In the genomic region with DNA sequence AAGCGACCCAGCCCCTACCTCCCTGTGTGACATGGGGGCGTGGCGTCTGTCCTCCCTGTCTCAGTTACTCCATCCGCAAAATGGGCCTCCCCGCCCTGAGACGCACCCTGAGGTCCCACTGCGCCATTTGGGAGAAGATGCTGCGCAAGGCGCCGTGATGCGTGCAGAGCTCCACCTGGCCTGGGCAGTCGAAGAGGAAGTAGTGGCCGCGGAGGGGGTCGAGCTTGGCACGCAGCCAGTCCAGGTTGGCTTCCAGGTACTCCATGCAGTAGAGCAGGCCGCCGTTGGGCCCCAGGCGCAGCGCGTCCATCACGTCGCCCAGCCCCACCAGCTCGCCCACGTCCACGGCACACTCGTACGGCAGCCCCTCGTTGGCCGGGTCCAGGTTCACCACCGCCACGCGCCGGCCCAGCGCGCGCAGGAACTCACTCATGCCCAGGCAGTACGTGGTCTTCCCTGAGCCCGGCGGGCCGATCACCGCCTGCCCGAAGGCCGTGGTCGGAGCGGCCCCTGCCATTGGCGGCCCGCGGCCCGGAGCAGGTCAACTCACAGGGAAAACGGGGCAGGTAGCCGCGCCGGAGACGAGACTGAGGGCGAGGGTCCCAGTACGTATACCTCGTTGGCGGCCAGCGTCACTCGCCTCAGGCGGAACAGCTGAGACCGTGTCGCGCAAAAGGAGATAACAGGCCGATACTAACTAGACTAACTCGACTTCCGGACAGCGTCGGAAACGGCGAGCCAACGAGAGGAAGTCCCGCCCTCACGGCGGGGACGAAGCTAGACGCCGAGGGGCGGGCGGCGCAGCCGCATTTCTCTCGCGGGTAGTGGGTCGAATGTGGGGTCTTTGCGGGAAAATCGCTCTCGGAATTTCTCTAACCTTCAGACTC, we compare ENCODE assay signal across 1 cellular context.
TF ChIP-seq lines count a peak whose summit lies in the region.

GPN2 (minus strand) TSS at position 704 of the 887 bp plus-strand sequence; CDS start at position 517, 187 bp downstream.

TF ChIP-seq in K562, 482 proteins besides CTCF, POLR2A, EP300 and RAD21 (continued from another document and continues in another):
- TF ChIP-seq CHD7 (IDR thresholded peaks at IDR 0.05; ENCODE audit: low read depth, low read length) (no peak), LCOR (CRISPR knock-in tag; IDR thresholded peaks at IDR 0.05) (peak; percentile 65), CTCFL (IDR thresholded peaks at IDR 0.05; ENCODE audit: borderline replicate concordance, insufficient read depth, low read depth, low read length, poor library complexity, severe bottlenecking) (no peak), JUN (IDR thresholded peaks at IDR 0.05; ENCODE audit: borderline replicate concordance, low read depth, low read length) (no peak), JUN (CRISPR knock-in tag; IDR thresholded peaks at IDR 0.05; ENCODE audit: borderline replicate concordance) (peak; percentile 91), SMARCA4 (IDR thresholded peaks at IDR 0.05) (peak; percentile 20; the same call in 1 of the 2 replicates), EWSR1 (IDR thresholded peaks at IDR 0.05; ENCODE audit: borderline replicate concordance, low read depth, partially characterized antibody) (no peak), CHD2 (IDR thresholded peaks at IDR 0.05; ENCODE audit: low read depth, low read length) (no peak; the same call in 1 of the 2 replicates), LARP7 (IDR thresholded peaks at IDR 0.05) (no peak), XRCC4 (IDR thresholded peaks at IDR 0.05; ENCODE audit: extremely low read depth, insufficient read depth, insufficient read length) (no peak), E2F3 (CRISPR knock-in tag; IDR thresholded peaks at IDR 0.05) (no peak; the same call in 1 of the 2 replicates), ZNF134 (CRISPR knock-in tag; conservative IDR thresholded peaks at IDR 0.05) (no peak), RNF2 (IDR thresholded peaks at IDR 0.05) (peak; percentile 24; the same call in 1 of the 2 replicates), ZFP36 (IDR thresholded peaks at IDR 0.05; ENCODE audit: low read depth, low read length, partially characterized antibody) (no peak), CHD4 (IDR thresholded peaks at IDR 0.05; ENCODE audit: insufficient read depth, insufficient replicate concordance, low read depth, low read length, poor library complexity, severe bottlenecking) (peak; percentile 73), MTA3 (IDR thresholded peaks at IDR 0.05; ENCODE audit: borderline replicate concordance) (peak; percentile 85), PHB2 (IDR thresholded peaks at IDR 0.05; ENCODE audit: low read depth) (no peak), STAT5B (CRISPR knock-in tag; IDR thresholded peaks at IDR 0.05) (no peak), MECOM (CRISPR knock-in tag; IDR thresholded peaks at IDR 0.05) (no peak), PPARD (CRISPR knock-in tag; IDR thresholded peaks at IDR 0.05) (no peak), NR3C1 (CRISPR knock-in tag; IDR thresholded peaks at IDR 0.05) (peak; percentile 93; the same call in 1 of the 2 replicates), TCF15 (CRISPR knock-in tag; IDR thresholded peaks at IDR 0.05) (no peak), FOXA3 (CRISPR knock-in tag; conservative IDR thresholded peaks at IDR 0.05 in 1 of 2, IDR thresholded peaks at IDR 0.05 in 1 of 2) (peak in 1 of 2 experiments; percentile 77; a peak in 1 of 4 replicates), ZNF507 (tag; conservative IDR thresholded peaks at IDR 0.05) (no peak), ZNF143 (CRISPR knock-in tag; IDR thresholded peaks at IDR 0.05) (0 out of 2 replicates have a peak, but pooled peaks have one; percentile 51), ZFP1 (CRISPR knock-in tag; IDR thresholded peaks at IDR 0.05) (no peak)
- TF ChIP-seq, protein P1, sequence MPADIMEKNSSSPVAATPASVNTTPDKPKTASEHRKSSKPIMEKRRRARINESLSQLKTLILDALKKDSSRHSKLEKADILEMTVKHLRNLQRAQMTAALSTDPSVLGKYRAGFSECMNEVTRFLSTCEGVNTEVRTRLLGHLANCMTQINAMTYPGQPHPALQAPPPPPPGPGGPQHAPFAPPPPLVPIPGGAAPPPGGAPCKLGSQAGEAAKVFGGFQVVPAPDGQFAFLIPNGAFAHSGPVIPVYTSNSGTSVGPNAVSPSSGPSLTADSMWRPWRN (IDR thresholded peaks at IDR 0.05; ENCODE audit: low read depth): no peak
- TF ChIP-seq, protein P2, sequence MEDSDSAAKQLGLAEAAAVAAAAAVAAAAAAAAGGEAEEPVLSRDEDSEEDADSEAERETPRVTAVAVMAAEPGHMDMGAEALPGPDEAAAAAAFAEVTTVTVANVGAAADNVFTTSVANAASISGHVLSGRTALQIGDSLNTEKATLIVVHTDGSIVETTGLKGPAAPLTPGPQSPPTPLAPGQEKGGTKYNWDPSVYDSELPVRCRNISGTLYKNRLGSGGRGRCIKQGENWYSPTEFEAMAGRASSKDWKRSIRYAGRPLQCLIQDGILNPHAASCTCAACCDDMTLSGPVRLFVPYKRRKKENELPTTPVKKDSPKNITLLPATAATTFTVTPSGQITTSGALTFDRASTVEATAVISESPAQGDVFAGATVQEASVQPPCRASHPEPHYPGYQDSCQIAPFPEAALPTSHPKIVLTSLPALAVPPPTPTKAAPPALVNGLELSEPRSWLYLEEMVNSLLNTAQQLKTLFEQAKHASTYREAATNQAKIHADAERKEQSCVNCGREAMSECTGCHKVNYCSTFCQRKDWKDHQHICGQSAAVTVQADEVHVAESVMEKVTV (CRISPR knock-in tag; IDR thresholded peaks at IDR 0.05): no peak
- TF ChIP-seq, protein P3, sequence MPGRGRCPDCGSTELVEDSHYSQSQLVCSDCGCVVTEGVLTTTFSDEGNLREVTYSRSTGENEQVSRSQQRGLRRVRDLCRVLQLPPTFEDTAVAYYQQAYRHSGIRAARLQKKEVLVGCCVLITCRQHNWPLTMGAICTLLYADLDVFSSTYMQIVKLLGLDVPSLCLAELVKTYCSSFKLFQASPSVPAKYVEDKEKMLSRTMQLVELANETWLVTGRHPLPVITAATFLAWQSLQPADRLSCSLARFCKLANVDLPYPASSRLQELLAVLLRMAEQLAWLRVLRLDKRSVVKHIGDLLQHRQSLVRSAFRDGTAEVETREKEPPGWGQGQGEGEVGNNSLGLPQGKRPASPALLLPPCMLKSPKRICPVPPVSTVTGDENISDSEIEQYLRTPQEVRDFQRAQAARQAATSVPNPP (IDR thresholded peaks at IDR 0.05; ENCODE audit: borderline replicate concordance, insufficient read depth, insufficient read length): no peak
- TF ChIP-seq, protein P4, sequence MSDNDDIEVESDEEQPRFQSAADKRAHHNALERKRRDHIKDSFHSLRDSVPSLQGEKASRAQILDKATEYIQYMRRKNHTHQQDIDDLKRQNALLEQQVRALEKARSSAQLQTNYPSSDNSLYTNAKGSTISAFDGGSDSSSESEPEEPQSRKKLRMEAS (CRISPR knock-in tag; IDR thresholded peaks at IDR 0.05): peak; percentile 88
- TF ChIP-seq, protein P5, sequence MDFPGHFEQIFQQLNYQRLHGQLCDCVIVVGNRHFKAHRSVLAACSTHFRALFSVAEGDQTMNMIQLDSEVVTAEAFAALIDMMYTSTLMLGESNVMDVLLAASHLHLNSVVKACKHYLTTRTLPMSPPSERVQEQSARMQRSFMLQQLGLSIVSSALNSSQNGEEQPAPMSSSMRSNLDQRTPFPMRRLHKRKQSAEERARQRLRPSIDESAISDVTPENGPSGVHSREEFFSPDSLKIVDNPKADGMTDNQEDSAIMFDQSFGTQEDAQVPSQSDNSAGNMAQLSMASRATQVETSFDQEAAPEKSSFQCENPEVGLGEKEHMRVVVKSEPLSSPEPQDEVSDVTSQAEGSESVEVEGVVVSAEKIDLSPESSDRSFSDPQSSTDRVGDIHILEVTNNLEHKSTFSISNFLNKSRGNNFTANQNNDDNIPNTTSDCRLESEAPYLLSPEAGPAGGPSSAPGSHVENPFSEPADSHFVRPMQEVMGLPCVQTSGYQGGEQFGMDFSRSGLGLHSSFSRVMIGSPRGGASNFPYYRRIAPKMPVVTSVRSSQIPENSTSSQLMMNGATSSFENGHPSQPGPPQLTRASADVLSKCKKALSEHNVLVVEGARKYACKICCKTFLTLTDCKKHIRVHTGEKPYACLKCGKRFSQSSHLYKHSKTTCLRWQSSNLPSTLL (IDR thresholded peaks at IDR 0.05): no peak
- TF ChIP-seq, protein P6, sequence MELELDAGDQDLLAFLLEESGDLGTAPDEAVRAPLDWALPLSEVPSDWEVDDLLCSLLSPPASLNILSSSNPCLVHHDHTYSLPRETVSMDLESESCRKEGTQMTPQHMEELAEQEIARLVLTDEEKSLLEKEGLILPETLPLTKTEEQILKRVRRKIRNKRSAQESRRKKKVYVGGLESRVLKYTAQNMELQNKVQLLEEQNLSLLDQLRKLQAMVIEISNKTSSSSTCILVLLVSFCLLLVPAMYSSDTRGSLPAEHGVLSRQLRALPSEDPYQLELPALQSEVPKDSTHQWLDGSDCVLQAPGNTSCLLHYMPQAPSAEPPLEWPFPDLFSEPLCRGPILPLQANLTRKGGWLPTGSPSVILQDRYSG (tag; conservative IDR thresholded peaks at IDR 0.05; ENCODE audit: low read depth): no peak; the same call in 1 of the 2 replicates
